Comparison of ENCODE assay signal across 8 cellular contexts in genomic region chr1:64469977-64470669, GRCh38. TPM values are rescaled to one million over a fixed set of nuclear protein-coding genes. Genes with fewer than 3 reads are reported as not detected.
DNase-seq lines count a peak whose midpoint lies in the region; ATAC-seq and TF ChIP-seq lines count a peak whose summit lies in the region.

CACHD1 (plus strand) TSS chr1:64470129; CDS start chr1:64470745, 616 bp downstream.

- H3K36me3 Mint-ChIP-seq in HFFc6 (ENCODE audit: low read depth), result no peaks in the 10 kb centered on the region
- no peaks in the 10 kb centered on the region for H3K36me3 Mint-ChIP-seq in MCF 10A (ENCODE audit: insufficient read depth, unreplicated experiment)

- POLR2A ChIA-PET in MCF 10A (lab: Yijun Ruan, JAX), result interaction anchor here (0.6 to 1.3 kb wide), 5 partner anchors 34 to 160 kb away, joined by 3 to 4 read pairs (median 3); no protein-coding TSS in a partner anchor

- CTCF ChIA-PET in MCF 10A (lab: Yijun Ruan, JAX), result no interaction called here

- TF ChIP-seq CTCF in HFFc6 (IDR thresholded peaks at IDR 0.05), result peak; percentile 42; the same call in 1 of the 2 replicates
- TF ChIP-seq CTCF in MCF 10A (IDR thresholded peaks at IDR 0.05; ENCODE audit: unreplicated experiment), result peak; percentile 24

- H3K4me3 Mint-ChIP-seq in HFFc6 (peak within 1 kb of the TSS; percentile 93), MCF 10A (ENCODE audit: unreplicated experiment) (peak within 1 kb of the TSS; percentile 83)

- no peaks in the 10 kb centered on the region for H3K9me3 ChIP-seq in iPS-18c (ENCODE audit: control insufficient read depth, insufficient read depth, low read length)

- no peak for ATAC-seq in GM18873 (IDR thresholded peaks at IDR 0.05; ENCODE audit: low FRiP score, unreplicated experiment)

- H3K9me3 Mint-ChIP-seq in HFFc6, result no peaks in the 10 kb centered on the region
- no peaks in the 10 kb centered on the region for H3K9me3 Mint-ChIP-seq in MCF 10A (ENCODE audit: unreplicated experiment)

- H3K4me3 ChIP-seq in iPS-18c (ENCODE audit: insufficient read depth, low read depth, low read length), result peak within 1 kb of the TSS; percentile 92
- H3K4me3 ChIP-seq in skeletal muscle cell (ENCODE audit: low read depth, low read length), result peak within 1 kb of the TSS; percentile 57

- H3K27me3 Mint-ChIP-seq in HFFc6 (ENCODE audit: insufficient read depth), result peaks cover 10% of the 10 kb centered on the region
- peaks cover 8% of the 10 kb centered on the region for H3K27me3 Mint-ChIP-seq in MCF 10A (ENCODE audit: insufficient read depth, unreplicated experiment)

- no TSS peak for BruUV-seq in MCF 10A (replicated peaks; lab: Mats Ljungman, UMichigan)

- DNase-seq in GDM1 (lab: John Stamatoyannopoulos, UW) (peak; percentile 57), HFFc6 (peak; percentile 74), NCI-H128 (lab: John Stamatoyannopoulos, UW; ENCODE audit: unreplicated experiment) (peak; percentile 62), T-helper 9 cell (peak; percentile 4), MCF 10A (ENCODE audit: unreplicated experiment) (peak; percentile 76), skeletal muscle cell (ENCODE audit: low read depth) (peak; percentile 28)

- H3K27ac Mint-ChIP-seq in HFFc6 (peak within 1 kb of the TSS; percentile 31), MCF 10A (ENCODE audit: low read depth, unreplicated experiment) (peak within 1 kb of the TSS; percentile 37)

- peaks cover 33% of the 10 kb centered on the region for H3K4me1 Mint-ChIP-seq in HFFc6 (ENCODE audit: low read depth)
- H3K4me1 Mint-ChIP-seq in MCF 10A (ENCODE audit: insufficient read depth, unreplicated experiment), result peaks cover 28% of the 10 kb centered on the region

- intact Hi-C loops in MCF 10A (cut with micrococcal nuclease), result loop anchor here (1.0 to 5.0 kb wide), 4 partner anchors 37 to 355 kb away; no protein-coding TSS in a partner anchor

RNA-seq across cellular contexts. Expression of gene CACHD1, which starts in this region (rescaled TPM):
- 1 to 10 TPM; 3.9 to 5.5 (median 5.1) TPM for total RNA-seq in HFFc6 (2021; fragmentation: NEBNext Ultra II Directional; extraction: Animal tissue kit (Norgen Biotek cat#: 25700))
- total RNA-seq in MCF 10A (2022), result 2.9 and 3.9 TPM in 2 replicates

Comparison
In these comparisons a context has a peak if more than half of its experiments do, and no peak if none do; other contexts are left out.
1. DNase-seq: peak in every context shown above with its lines; median percentile 76 in MCF 10A; 74 in HFFc6; 62 in NCI-H128; 57 in GDM1; 28 in skeletal muscle cell; 4 in T-helper 9 cell.